ENCODE assay signal across 8 cellular contexts in genomic region chr5:62578540-62578939, GRCh38. TPM values are rescaled to one million over a fixed set of nuclear protein-coding genes. Genes with fewer than 3 reads are reported as not detected.
DNase-seq lines count a peak whose midpoint lies in the region; ATAC-seq and TF ChIP-seq lines count a peak whose summit lies in the region.

TSS of gene LRRC70 (plus strand) at chr5:62578819. CDS start at chr5:62579439, 620 bp downstream.

- peak within 1 kb of the TSS; percentile 29 for H3K4me3 Mint-ChIP-seq in activated T-helper 1 cell treated with anti-CD3 and anti-CD28 coated beads, Interleukin-12 subunit alpha, Interleukin-12 subunit beta, Interleukin-2, Interleukin-4 antibody, amounts not matched to agents 30 ng/mL and 10 ng/mL and 1 ng/mL, durations not matched to agents 14 hours and 24 hours and 36 hours

- no peaks in the 10 kb centered on the region for H3K27me3 Mint-ChIP-seq in activated T-helper 1 cell treated with anti-CD3 and anti-CD28 coated beads, Interleukin-12 subunit alpha, Interleukin-12 subunit beta, Interleukin-2, Interleukin-4 antibody, amounts not matched to agents 30 ng/mL and 10 ng/mL and 1 ng/mL, durations not matched to agents 14 hours and 24 hours and 36 hours (ENCODE audit: insufficient read depth)

- ATAC-seq in GM19395 (IDR thresholded peaks at IDR 0.05; ENCODE audit: unreplicated experiment) (peak; percentile 92), HG03432 (IDR thresholded peaks at IDR 0.05; ENCODE audit: unreplicated experiment) (peak; percentile 91), right lobe of liver (peak; percentile 71 to 85 (median 76))

- peaks cover 4% of the 10 kb centered on the region for H3K36me3 Mint-ChIP-seq in activated T-helper 1 cell treated with anti-CD3 and anti-CD28 coated beads, Interleukin-12 subunit alpha, Interleukin-12 subunit beta, Interleukin-2, Interleukin-4 antibody, amounts not matched to agents 30 ng/mL and 10 ng/mL and 1 ng/mL, durations not matched to agents 14 hours and 24 hours and 36 hours (ENCODE audit: low read depth)

- peak within 1 kb of the TSS; percentile 59 for H3K27ac Mint-ChIP-seq in activated T-helper 1 cell treated with anti-CD3 and anti-CD28 coated beads, Interleukin-12 subunit alpha, Interleukin-12 subunit beta, Interleukin-2, Interleukin-4 antibody, amounts not matched to agents 30 ng/mL and 10 ng/mL and 1 ng/mL, durations not matched to agents 14 hours and 24 hours and 36 hours

- 47% methylated on average over 4 of the region's 4 CpGs for WGBS in right lobe of liver (ENCODE audit: insufficient coverage, low coverage, low lambda C conversion rate, missing lambda C conversion rate)

- H3K4me1 ChIP-seq in right lobe of liver, result no peaks in the 10 kb centered on the region

- TF ChIP-seq CTCF in right lobe of liver (IDR thresholded peaks at IDR 0.05), result no peak

- H3K27me3 ChIP-seq in right lobe of liver, result no peaks in the 10 kb centered on the region

- H3K27ac ChIP-seq in right lobe of liver, result peak within 1 kb of the TSS in 2 of 3 donors; percentile 3 to 7

- intact Hi-C loops in activated T-helper 1 cell treated with anti-CD3 and anti-CD28 coated beads, Interleukin-12 subunit alpha, Interleukin-12 subunit beta, Interleukin-2, Interleukin-4 antibody, amounts not matched to agents 30 ng/mL and 10 ng/mL and 1 ng/mL, durations not matched to agents 14 hours and 24 hours and 36 hours (cut with micrococcal nuclease), result loop anchor here (5.0 kb wide), 2 partner anchors 166 to 291 kb away; partner anchors contain the start of gene IPO11
- intact Hi-C loops in right lobe of liver (cut with DNase I), result no loop called here

- H3K4me1 Mint-ChIP-seq in activated T-helper 1 cell treated with anti-CD3 and anti-CD28 coated beads, Interleukin-12 subunit alpha, Interleukin-12 subunit beta, Interleukin-2, Interleukin-4 antibody, amounts not matched to agents 30 ng/mL and 10 ng/mL and 1 ng/mL, durations not matched to agents 14 hours and 24 hours and 36 hours (ENCODE audit: low read depth), result peaks cover 31% of the 10 kb centered on the region

- no peak for TF ChIP-seq POLR2A in right lobe of liver (IDR thresholded peaks at IDR 0.05)

- H3K9me3 ChIP-seq in right lobe of liver, result no peaks in the 10 kb centered on the region

- no peaks in the 10 kb centered on the region for H3K36me3 ChIP-seq in right lobe of liver

- peak; percentile 42 for DNase-seq in DMS53 treated with DMSO at 0.1 percent for 48 hours (lab: John Stamatoyannopoulos, UW; ENCODE audit: unreplicated experiment)
- peak; percentile 21 for DNase-seq in activated T-helper 1 cell treated with anti-CD3 and anti-CD28 coated beads, Interleukin-12 subunit alpha, Interleukin-12 subunit beta, Interleukin-2, Interleukin-4 antibody, amounts not matched to agents 30 ng/mL and 10 ng/mL and 1 ng/mL, durations not matched to agents 14 hours and 24 hours and 36 hours (ENCODE audit: low spot score)
- DNase-seq in right lobe of liver, result no peak
- no peak for DNase-seq in DMS 273 (lab: John Stamatoyannopoulos, UW; ENCODE audit: unreplicated experiment)
- no peak for DNase-seq in DMS79 treated with DMSO at 0.1 percent for 48 hours (lab: John Stamatoyannopoulos, UW)
- DNase-seq in activated CD4-positive, alpha-beta T cell treated with anti-CD3 and anti-CD28 coated beads for 48 hours, result no peak

- peak within 1 kb of the TSS in 1 of 3 donors; percentile 8 for H3K4me3 ChIP-seq in right lobe of liver

- H3K9me3 Mint-ChIP-seq in activated T-helper 1 cell treated with anti-CD3 and anti-CD28 coated beads, Interleukin-12 subunit alpha, Interleukin-12 subunit beta, Interleukin-2, Interleukin-4 antibody, amounts not matched to agents 30 ng/mL and 10 ng/mL and 1 ng/mL, durations not matched to agents 14 hours and 24 hours and 36 hours, result no peaks in the 10 kb centered on the region

RNA-seq across cellular contexts. Expression of gene LRRC70, which starts in this region (rescaled TPM):
- 0.83 and 0.86 TPM in 2 replicates for total RNA-seq in activated T-helper 1 cell treated with anti-CD3 and anti-CD28 coated beads, Interleukin-12 subunit alpha, Interleukin-12 subunit beta, Interleukin-2, Interleukin-4 antibody, amounts not matched to agents 30 ng/mL and 10 ng/mL and 1 ng/mL, durations not matched to agents 14 hours and 24 hours and 36 hours
- 1 to 10 TPM in 4 of 6 experiments, under 1 TPM in 2; 0.37 to 1.7 (median 1.1) TPM for total RNA-seq in right lobe of liver

Comparison
In these comparisons a context has a peak if more than half of its experiments do, and no peak if none do; other contexts are left out.
1. Peak in DNase-seq in activated T-helper 1 cell treated with anti-CD3 and anti-CD28 coated beads, Interleukin-12 subunit alpha, Interleukin-12 subunit beta, Interleukin-2, Interleukin-4 antibody, amounts not matched to agents 30 ng/mL and 10 ng/mL and 1 ng/mL, durations not matched to agents 14 hours and 24 hours and 36 hours; RNA of the gene not detected or under 1 TPM.